Comparison of ENCODE assay signal across 8 cellular contexts in the genomic region with DNA sequence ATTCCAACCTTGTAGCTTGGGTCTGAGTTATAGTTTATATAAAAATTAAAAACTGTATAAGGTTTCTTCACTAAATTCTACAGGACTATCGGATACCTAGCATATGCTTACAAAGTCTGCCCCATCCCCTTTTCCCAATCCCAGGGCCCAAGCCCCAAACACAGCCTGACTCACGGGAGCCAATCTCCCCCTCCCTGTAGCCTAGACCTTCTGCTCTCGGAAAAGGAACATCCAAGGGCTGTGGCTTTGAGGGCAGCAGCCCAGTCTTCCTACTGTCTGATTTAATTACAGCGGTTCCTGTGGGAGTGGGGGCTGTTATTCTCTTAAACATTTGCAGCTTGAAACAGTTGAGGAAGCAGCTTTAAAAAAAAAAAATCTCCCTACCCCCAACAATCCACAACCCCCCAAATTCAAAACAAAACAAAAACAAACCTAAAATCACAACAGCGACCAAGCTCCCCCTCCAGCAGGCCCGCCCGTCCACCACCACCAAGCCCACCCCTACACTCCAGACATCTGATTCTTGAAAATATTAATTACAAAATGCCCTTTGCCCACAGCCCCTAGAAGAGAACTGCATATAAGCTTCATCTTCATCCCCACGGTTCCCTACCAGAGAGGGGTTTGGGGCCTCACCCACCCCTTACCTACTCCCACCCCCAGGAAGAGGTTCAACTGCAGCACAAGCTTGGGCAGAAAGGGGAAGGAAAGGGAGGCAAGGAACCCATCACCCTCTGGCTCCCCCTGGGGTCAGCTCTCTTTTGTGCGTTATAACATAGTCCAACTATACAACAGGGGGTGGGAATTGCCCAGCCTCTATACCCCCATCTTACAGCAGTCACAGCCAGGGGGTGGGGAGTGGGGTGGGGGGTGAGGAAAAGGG. TPM values are rescaled to one million over a fixed set of nuclear protein-coding genes. Genes with fewer than 3 reads are reported as not detected.
A peak's percentile ranks its signal among the peaks of the same experiment; 100 is the strongest.
DNase-seq lines count a peak whose midpoint lies in the region; ATAC-seq and TF ChIP-seq lines count a peak whose summit lies in the region.

No MANE protein-coding gene starts in this region.

- POLR2A ChIA-PET in BJ (lab: Charles Lee), result interaction anchor here (0.6 kb wide), 1 partner anchor 62 kb away, joined by 14 read pairs; a partner anchor contains a TSS

- CTCF ChIA-PET in BJ (lab: Yijun Ruan, JAX), result interaction anchor here (0.7 to 1.5 kb wide), 10 partner anchors 10 to 44 kb away, joined by 3 to 9 read pairs (median 4); a partner anchor contains a TSS

- H3K9me3 Mint-ChIP-seq in GM23338, result no peaks in the 10 kb centered on the region

- peak overlapping the region in 3 of 5 donors; percentile 22 to 53 (median 37) for H3K9ac ChIP-seq in subcutaneous abdominal adipose tissue (ENCODE audit: low read length in 5 of 5)

- H3F3A ChIP-seq in GM23338 (replicated peaks; ENCODE audit: low read depth), result peaks cover 16% of the 10 kb centered on the region; the same call in 1 of the 2 replicates

- H3K27ac Mint-ChIP-seq in GM23338, result peak overlapping the region; percentile 97

- peaks cover 17% of the 10 kb centered on the region for H3K27me3 Mint-ChIP-seq in GM23338 (ENCODE audit: insufficient read depth, low read depth, poor library complexity)

- peak; percentile 18 for ATAC-seq in GM23338

- H3K4me1 ChIP-seq in GM23338 (ENCODE audit: insufficient read depth) (peaks cover 5% of the 10 kb centered on the region; the same call in 1 of the 2 replicates), subcutaneous abdominal adipose tissue (ENCODE audit: control insufficient read depth in 5 of 5, insufficient read depth in 5 of 5, low read length in 5 of 5) (peaks cover 0 to 21% (median 18%) of the 10 kb centered on the region in 5 donors)

- peaks cover 35% of the 10 kb centered on the region for H3K36me3 Mint-ChIP-seq in GM23338 (ENCODE audit: low read depth)

- peak overlapping the region; percentile 87 for H3K4me2 ChIP-seq in GM23338

- TF ChIP-seq CTCF in BJ (IDR thresholded peaks at IDR 0.05; ENCODE audit: insufficient read depth, low read depth, low read length), result peak; percentile 53
- peak; percentile 45 to 57; a peak in 3 of 4 replicates for TF ChIP-seq CTCF in GM23338 (conservative IDR thresholded peaks at IDR 0.05; ENCODE audit: low read depth in 2 of 2)

- DNase-seq in BJ (ENCODE audit: low read depth), result no peak
- peak; percentile 78 for DNase-seq in GM23338 (ENCODE audit: low spot score)
- DNase-seq in RPMI7951 (ENCODE audit: low read depth), result peak; percentile 21
- peak; percentile 33 for DNase-seq in amniotic epithelial cell (ENCODE audit: low read depth)
- DNase-seq in left kidney (ENCODE audit: low read depth, low spot score), result peak; percentile 56
- no peak for DNase-seq in NCI-H1436 (lab: John Stamatoyannopoulos, UW)
- no peak for DNase-seq in NCI-H1048 (lab: John Stamatoyannopoulos, UW)

- no peaks in the 10 kb centered on the region for H3K79me2 ChIP-seq in GM23338 (replicated peaks; ENCODE audit: insufficient read depth)

- no peaks in the 10 kb centered on the region for H3K27me3 ChIP-seq in BJ (ENCODE audit: control insufficient read depth, insufficient read depth, low read length)
- H3K27me3 ChIP-seq in GM23338 (ENCODE audit: insufficient read depth), result no peaks in the 10 kb centered on the region
- no peaks in the 10 kb centered on the region for H3K27me3 ChIP-seq in subcutaneous abdominal adipose tissue (ENCODE audit: control insufficient read depth in 5 of 5, insufficient read depth in 4 of 5, low read length in 5 of 5)

- H4K20me1 ChIP-seq in GM23338 (replicated peaks; ENCODE audit: insufficient read depth), result peaks cover 3% of the 10 kb centered on the region

- no peak overlapping the region for H3K4me3 ChIP-seq in BJ (ENCODE audit: low read depth, low read length)
- H3K4me3 ChIP-seq in GM23338, result peak overlapping the region; percentile 81
- peak overlapping the region in 2 of 5 donors; percentile 68 to 98 for H3K4me3 ChIP-seq in subcutaneous abdominal adipose tissue (ENCODE audit: low read depth in 1 of 5, low read length in 5 of 5)

- H3K36me3 ChIP-seq in BJ (ENCODE audit: control insufficient read depth, insufficient read depth, low read length) (peaks cover 13% of the 10 kb centered on the region), GM23338 (ENCODE audit: insufficient read depth) (peaks cover 22% of the 10 kb centered on the region), subcutaneous abdominal adipose tissue (ENCODE audit: control insufficient read depth in 5 of 5, insufficient read depth in 5 of 5, low read length in 5 of 5) (peaks cover 0 to 41% (median 36%) of the 10 kb centered on the region in 5 donors)

- H2AFZ ChIP-seq in GM23338, result no peak overlapping the region

- no peaks in the 10 kb centered on the region for H3K9me3 ChIP-seq in subcutaneous abdominal adipose tissue (ENCODE audit: control insufficient read depth in 5 of 5, low read length in 5 of 5)

- H3K4me1 Mint-ChIP-seq in GM23338, result peaks cover 18% of the 10 kb centered on the region; the same call in 2 of the 3 replicates

- H3K27ac ChIP-seq in GM23338 (ENCODE audit: low read depth) (peak overlapping the region; percentile 97), subcutaneous abdominal adipose tissue (ENCODE audit: low read depth, low read length) (peak overlapping the region; percentile 89)

- peak overlapping the region; percentile 93 for H3K4me3 Mint-ChIP-seq in GM23338

- H3K9me2 ChIP-seq in GM23338 (ENCODE audit: insufficient read depth), result no peaks in the 10 kb centered on the region

TF ChIP-seq in GM23338, 12 proteins besides CTCF, POLR2A, EP300 and RAD21 (continues in another document):
- TF ChIP-seq ZNF331 (CRISPR knock-in tag; IDR thresholded peaks at IDR 0.05; ENCODE audit: low read depth) (no peak), NANOG (IDR thresholded peaks at IDR 0.05; ENCODE audit: borderline replicate concordance) (no peak), STAT1 (IDR thresholded peaks at IDR 0.05; ENCODE audit: unreplicated experiment) (no peak), POLR2AphosphoS5 (IDR thresholded peaks at IDR 0.05; ENCODE audit: low read depth) (no peak)
- TF ChIP-seq, protein P1, sequence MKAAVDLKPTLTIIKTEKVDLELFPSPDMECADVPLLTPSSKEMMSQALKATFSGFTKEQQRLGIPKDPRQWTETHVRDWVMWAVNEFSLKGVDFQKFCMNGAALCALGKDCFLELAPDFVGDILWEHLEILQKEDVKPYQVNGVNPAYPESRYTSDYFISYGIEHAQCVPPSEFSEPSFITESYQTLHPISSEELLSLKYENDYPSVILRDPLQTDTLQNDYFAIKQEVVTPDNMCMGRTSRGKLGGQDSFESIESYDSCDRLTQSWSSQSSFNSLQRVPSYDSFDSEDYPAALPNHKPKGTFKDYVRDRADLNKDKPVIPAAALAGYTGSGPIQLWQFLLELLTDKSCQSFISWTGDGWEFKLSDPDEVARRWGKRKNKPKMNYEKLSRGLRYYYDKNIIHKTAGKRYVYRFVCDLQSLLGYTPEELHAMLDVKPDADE (IDR thresholded peaks at IDR 0.05), result no peak

RNA-seq across cellular contexts. Expression of a gene that starts 1.1 kb away (rescaled TPM):
- polyA plus RNA-seq in BJ (2011; rRNA removed) (94.1 and 127 TPM in 2 replicates), GM23338 (2016; fragmentation: Nextera tagmentation; extraction: Ambion mirVana) (19.1 and 19.9 TPM in 2 replicates)
- polyA minus RNA-seq in BJ (2011; rRNA and poly(A)+ RNA removed), result 24.5 and 37.1 TPM in 2 replicates
- total RNA-seq in GM23338 (2014; rRNA removed; shearing (Covaris generic)), result 27.2 and 35.4 TPM in 2 replicates
- 81.3 and 89.6 TPM in 2 replicates for total RNA-seq in RPMI7951 (2014; rRNA removed; shearing (Covaris generic))

RNA-seq across cellular contexts. Expression of a gene that starts 20.5 kb away (rescaled TPM):
- polyA plus RNA-seq in BJ (2011; rRNA removed), result 0.02 and 0.07 TPM in 2 replicates
- polyA minus RNA-seq in BJ (2011; rRNA and poly(A)+ RNA removed), result 0.10 TPM in 1 of 2 replicates, not detected in the other
- 0.04 and 0.10 TPM in 2 replicates for total RNA-seq in GM23338 (2014; rRNA removed; shearing (Covaris generic))
- polyA plus RNA-seq in GM23338 (2016; fragmentation: Nextera tagmentation; extraction: Ambion mirVana), result 0.12 TPM in 1 of 2 replicates, not detected in the other
- total RNA-seq in RPMI7951 (2014; rRNA removed; shearing (Covaris generic)), result not detected in 2 replicates

RNA-seq across cellular contexts. Expression of a gene that starts 40.9 kb away (rescaled TPM):
- polyA plus RNA-seq in BJ (2011; rRNA removed), result 8.2 and 9.7 TPM in 2 replicates
- 19.1 and 25.5 TPM in 2 replicates for polyA minus RNA-seq in BJ (2011; rRNA and poly(A)+ RNA removed)
- total RNA-seq in GM23338 (2014; rRNA removed; shearing (Covaris generic)), result 86.1 and 120 TPM in 2 replicates
- polyA plus RNA-seq in GM23338 (2016; fragmentation: Nextera tagmentation; extraction: Ambion mirVana), result 17.6 and 18.3 TPM in 2 replicates
- 6.8 and 7.9 TPM in 2 replicates for total RNA-seq in RPMI7951 (2014; rRNA removed; shearing (Covaris generic))

RNA-seq across cellular contexts. Expression of a gene that starts 41.6 kb away (rescaled TPM):
- polyA plus RNA-seq in BJ (2011; rRNA removed) (not detected in 2 replicates), GM23338 (2016; fragmentation: Nextera tagmentation; extraction: Ambion mirVana) (not detected in 2 replicates)
- not detected in 2 replicates for polyA minus RNA-seq in BJ (2011; rRNA and poly(A)+ RNA removed)
- total RNA-seq in GM23338 (2014; rRNA removed; shearing (Covaris generic)), result not detected in 2 replicates
- total RNA-seq in RPMI7951 (2014; rRNA removed; shearing (Covaris generic)), result not detected in 2 replicates

RNA-seq across cellular contexts. Expression of a gene that starts 48.1 kb away (rescaled TPM):
- 0.63 and 0.76 TPM in 2 replicates for polyA plus RNA-seq in BJ (2011; rRNA removed)
- polyA minus RNA-seq in BJ (2011; rRNA and poly(A)+ RNA removed), result 0.24 and 0.41 TPM in 2 replicates
- total RNA-seq in GM23338 (2014; rRNA removed; shearing (Covaris generic)), result 0.50 TPM in 1 of 2 replicates, not detected in the other
- not detected in 2 replicates for polyA plus RNA-seq in GM23338 (2016; fragmentation: Nextera tagmentation; extraction: Ambion mirVana)
- 0.29 TPM in 1 of 2 replicates, not detected in the other for total RNA-seq in RPMI7951 (2014; rRNA removed; shearing (Covaris generic))

Comparison
In these comparisons a context has a peak if more than half of its experiments do, and no peak if none do; other contexts are left out.
1. DNase-seq: peak in GM23338 (single experiment), RPMI7951 (single experiment), amniotic epithelial cell (single experiment) and left kidney (single experiment); none in BJ (single experiment), NCI-H1436 (single experiment) and NCI-H1048 (single experiment).